ENCODE assay signal across 8 cellular contexts in the genomic region with DNA sequence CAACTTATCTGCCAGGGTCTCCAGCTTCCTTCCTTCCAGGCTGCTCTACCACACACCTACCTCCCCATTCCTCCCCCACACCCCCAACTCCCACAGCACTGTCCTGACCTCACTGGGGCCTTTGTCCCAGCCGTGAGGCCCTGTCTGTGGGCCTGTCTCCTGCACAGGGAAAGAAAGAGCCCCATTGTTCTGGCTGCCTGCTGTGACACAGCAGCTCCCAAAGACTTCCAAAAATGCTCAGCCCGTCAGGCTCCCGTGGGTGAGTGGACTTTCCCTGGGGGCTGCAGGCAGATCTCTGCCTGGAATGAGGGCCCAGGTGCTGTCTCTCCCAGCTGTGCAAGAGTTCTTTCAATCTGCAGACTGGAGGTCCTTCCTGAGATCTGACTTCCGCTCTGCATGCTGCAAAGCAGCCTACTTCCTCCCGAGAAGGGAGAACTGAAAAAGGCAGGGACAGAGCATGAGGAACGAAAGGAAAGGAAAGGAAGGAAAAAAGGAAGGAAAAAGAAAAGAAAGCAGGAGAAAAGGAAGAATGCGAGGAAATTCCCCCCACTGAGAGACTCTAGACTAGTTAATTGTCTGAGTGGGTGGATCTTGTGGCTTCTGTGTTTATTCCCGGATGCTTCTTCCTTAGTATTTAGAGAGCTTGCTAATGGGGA. TPM values are rescaled to one million over a fixed set of nuclear protein-coding genes. Genes with fewer than 3 reads are reported as not detected.
A peak's percentile ranks its signal among the peaks of the same experiment; 100 is the strongest.
DNase-seq lines count a peak whose midpoint lies in the region; ATAC-seq and TF ChIP-seq lines count a peak whose summit lies in the region.

No MANE protein-coding gene starts in this region.

- intact Hi-C loops in dendritic cell treated with granulocyte-macrophage colony-stimulating factor and Interleukin-4, amounts not matched to agents 40 ng/mL and 50 ng/mL, for 4 days (cut with micrococcal nuclease): loop anchor here (2.0 kb wide), 1 partner anchor 17 kb away; no protein-coding TSS in a partner anchor
- intact Hi-C loops in ovary (cut with DNase I): loop anchor here in 1 of 4 donors (2.0 kb wide), 1 partner anchor 13 kb away; no protein-coding TSS in a partner anchor

- TF ChIP-seq EP300 in ovary (IDR thresholded peaks at IDR 0.05): no peak

- H3K4me3 ChIP-seq in neural progenitor cell: no peak overlapping the region
- H3K4me3 ChIP-seq in ovary: no peak overlapping the region

- TF ChIP-seq POLR2A in ovary (IDR thresholded peaks at IDR 0.05): no peak

- H4K20me1 ChIP-seq in neural progenitor cell (ENCODE audit: low read depth): peaks cover under 1% of the 10 kb centered on the region

- no peak for ATAC-seq in GM18511 (IDR thresholded peaks at IDR 0.05; ENCODE audit: unreplicated experiment)
- ATAC-seq in GM21619 (IDR thresholded peaks at IDR 0.05; ENCODE audit: unreplicated experiment): no peak

- no peak overlapping the region for H3K9ac ChIP-seq in neural progenitor cell

- H3K27ac ChIP-seq in C4-2B (peak overlapping the region; percentile 7; the same call in 1 of the 2 replicates), neural progenitor cell (peak overlapping the region; percentile 49), ovary (peak overlapping the region in 1 of 2 donors; percentile 22)

- H3K9me3 Mint-ChIP-seq in dendritic cell treated with granulocyte-macrophage colony-stimulating factor and Interleukin-4, amounts not matched to agents 40 ng/mL and 50 ng/mL, for 4 days: no peaks in the 10 kb centered on the region
- H3K9me3 Mint-ChIP-seq in neural progenitor cell: no peaks in the 10 kb centered on the region

- H3K27ac Mint-ChIP-seq in dendritic cell treated with granulocyte-macrophage colony-stimulating factor and Interleukin-4, amounts not matched to agents 40 ng/mL and 50 ng/mL, for 4 days: peak overlapping the region; percentile 45
- peak overlapping the region; percentile 95 for H3K27ac Mint-ChIP-seq in neural progenitor cell

- H3K4me3 Mint-ChIP-seq in dendritic cell treated with granulocyte-macrophage colony-stimulating factor and Interleukin-4, amounts not matched to agents 40 ng/mL and 50 ng/mL, for 4 days: no peak overlapping the region
- H3K4me3 Mint-ChIP-seq in neural progenitor cell: peak overlapping the region; percentile 54

- H3K4me2 ChIP-seq in neural progenitor cell: peak overlapping the region; percentile 64

- peaks cover 60% of the 10 kb centered on the region for H3F3A ChIP-seq in neural progenitor cell (ENCODE audit: low read depth)

- H3K36me3 ChIP-seq in neural progenitor cell (no peaks in the 10 kb centered on the region), ovary (no peaks in the 10 kb centered on the region)

- TF ChIP-seq CTCF in C4-2B (conservative IDR thresholded peaks at IDR 0.05) (no peak), neural progenitor cell (IDR thresholded peaks at IDR 0.05) (no peak), ovary (IDR thresholded peaks at IDR 0.05) (no peak)

- no peak overlapping the region for H2AFZ ChIP-seq in neural progenitor cell (replicated peaks)

- H3K79me2 ChIP-seq in neural progenitor cell (ENCODE audit: low read depth): no peaks in the 10 kb centered on the region

- DNase-seq in M059J (ENCODE audit: low read depth): peak; percentile 57
- DNase-seq in neural progenitor cell (ENCODE audit: low spot score): peak; percentile 57
- no peak for DNase-seq in ovary
- no peak for DNase-seq in NCI-H128 (lab: John Stamatoyannopoulos, UW; ENCODE audit: unreplicated experiment)

- H3K27me3 Mint-ChIP-seq in dendritic cell treated with granulocyte-macrophage colony-stimulating factor and Interleukin-4, amounts not matched to agents 40 ng/mL and 50 ng/mL, for 4 days: peaks cover 57% of the 10 kb centered on the region
- peaks cover 22% of the 10 kb centered on the region for H3K27me3 Mint-ChIP-seq in neural progenitor cell (ENCODE audit: insufficient read depth, low read depth)

- H3K36me3 Mint-ChIP-seq in dendritic cell treated with granulocyte-macrophage colony-stimulating factor and Interleukin-4, amounts not matched to agents 40 ng/mL and 50 ng/mL, for 4 days (ENCODE audit: low read depth): no peaks in the 10 kb centered on the region
- H3K36me3 Mint-ChIP-seq in neural progenitor cell: peaks cover 3% of the 10 kb centered on the region

- H3K4me1 ChIP-seq in neural progenitor cell (peaks cover 61% of the 10 kb centered on the region), ovary (ENCODE audit: insufficient read depth) (no peaks in the 10 kb centered on the region)

- WGBS in ovary, 3 donors: 50 to 60% (median 56%) methylated on average over 8 of the region's 8 CpGs

- H3K4me1 Mint-ChIP-seq in dendritic cell treated with granulocyte-macrophage colony-stimulating factor and Interleukin-4, amounts not matched to agents 40 ng/mL and 50 ng/mL, for 4 days (ENCODE audit: low read depth): peaks cover 94% of the 10 kb centered on the region
- peaks cover 81% of the 10 kb centered on the region for H3K4me1 Mint-ChIP-seq in neural progenitor cell

- H3K9me3 ChIP-seq in neural progenitor cell (ENCODE audit: low read depth) (no peaks in the 10 kb centered on the region), ovary (no peaks in the 10 kb centered on the region)

- H3K27me3 ChIP-seq in neural progenitor cell: peaks cover 28% of the 10 kb centered on the region
- no peaks in the 10 kb centered on the region for H3K27me3 ChIP-seq in ovary

RNA-seq across cellular contexts. Expression of a gene that starts 15.1 kb away (rescaled TPM):
- 0.02 and 0.37 TPM in 2 replicates for total RNA-seq in M059J (2014; rRNA removed; shearing (Covaris generic))
- total RNA-seq in neural progenitor cell (ENCODE audit: low replicate concordance) (83.8 and 219 TPM in 2 replicates), ovary (10 to 100 TPM in 3 of 7 donors, 1 to 10 TPM in 4; 3.5 to 32.9 (median 9.8) TPM)
- polyA plus RNA-seq in ovary: 10 to 100 TPM; 13.5 to 31.7 TPM

RNA-seq across cellular contexts. Expression of a gene that starts 20.1 kb away (rescaled TPM):
- total RNA-seq in M059J (2014; rRNA removed; shearing (Covaris generic)): not detected in 2 replicates
- total RNA-seq in neural progenitor cell (ENCODE audit: low replicate concordance) (0.46 TPM in 1 of 2 replicates, not detected in the other), ovary (1 to 10 TPM in 2 of 7 donors, under 1 TPM in 2, not detected in 3; 0.20 to 2.2 (median 1.0) TPM)
- polyA plus RNA-seq in ovary: under 1 TPM; 0.11 to 0.43 TPM

RNA-seq across cellular contexts. Expression of a gene that starts 42.8 kb away (rescaled TPM):
- not detected in 2 replicates for total RNA-seq in M059J (2014; rRNA removed; shearing (Covaris generic))
- 0.65 TPM in 1 of 2 replicates, not detected in the other for total RNA-seq in neural progenitor cell (ENCODE audit: low replicate concordance)
- total RNA-seq in ovary: 1 to 10 TPM in 5 of 7 donors, under 1 TPM in 2; 0.30 to 1.9 (median 1.2) TPM
- polyA plus RNA-seq in ovary: 1 to 10 TPM in 1 of 2 donors, not detected in 1; 1.1 TPM

RNA-seq across cellular contexts. Expression of a gene that starts 43.3 kb away (rescaled TPM):
- 21.1 and 31.9 TPM in 2 replicates for total RNA-seq in M059J (2014; rRNA removed; shearing (Covaris generic))
- 110 and 156 TPM in 2 replicates for total RNA-seq in neural progenitor cell (ENCODE audit: low replicate concordance)
- total RNA-seq in ovary: 10 to 100 TPM in 3 of 7 donors, 1 to 10 TPM in 4; 1.8 to 31.5 (median 5.5) TPM
- 10 to 100 TPM in 1 of 2 donors, 1 to 10 TPM in 1; 1.4 to 22.9 TPM for polyA plus RNA-seq in ovary

Comparison
In these comparisons a context has a peak if more than half of its experiments do, and no peak if none do; other contexts are left out.
1. DNase-seq: peak in M059J (single experiment) and neural progenitor cell (single experiment); none in ovary (0 of 5) and NCI-H128 (single experiment).